Comparison of ENCODE assay signal across 20 cellular contexts in genomic region chrX:20221902-20222301, GRCh38. TPM values are rescaled to one million over a fixed set of nuclear protein-coding genes. Genes with fewer than 3 reads are reported as not detected.
DNase-seq lines count a peak whose midpoint lies in the region; ATAC-seq and TF ChIP-seq lines count a peak whose summit lies in the region.
"Had no signal": no experiment of that assay in that cellular context is flagged by ENCODE, and none has a peak within 500 bp of the region (broad histone marks: within the 10 kb centered on the region; RNA-seq: fewer than 3 reads in every experiment).

No MANE protein-coding gene starts in this region.

- DNase-seq in CD8-positive, alpha-beta T cell = no peak
- DNase-seq in H4 (ENCODE audit: low spot score) = peak; percentile 6
- peak; percentile 16 to 49 (median 28) for DNase-seq in body of pancreas
- DNase-seq in mucosa of descending colon = peak in 1 of 3 donors; percentile 6
- DNase-seq in adrenal gland = no peak
- DNase-seq in T-helper 17 cell = no peak
- DNase-seq: activated CD4-positive, alpha-beta T cell treated with anti-CD3 and anti-CD28 coated beads for 48 hours; activated T-cell treated with anti-CD3 and anti-CD28 coated beads, Interleukin-2, amount 50 U/mL, for 1 hour; effector memory CD8-positive, alpha-beta T cell; EL; H7; KG1; NCI-H1105 treated with DMSO at 0.1 percent for 48 hours; NCI-H226; SIG-M5; stimulated activated CD4-positive, alpha-beta T cell treated with anti-CD3 and anti-CD28 coated beads, Interleukin-2, amount 100 ng/mL, for 24 hours had no signal

- H3K4me1 Mint-ChIP-seq in CD8-positive, alpha-beta T cell (ENCODE audit: low read depth) = peaks cover 67% of the 10 kb centered on the region
- H3K4me1 Mint-ChIP-seq in T-helper 17 cell = peaks cover 13% of the 10 kb centered on the region

- H3K27me3 ChIP-seq in CD8-positive, alpha-beta T cell (ENCODE audit: insufficient read depth, low read length) = no peaks in the 10 kb centered on the region
- H3K27me3 ChIP-seq in body of pancreas (no peaks in the 10 kb centered on the region), adrenal gland (no peaks in the 10 kb centered on the region)
- H3K27me3 ChIP-seq: gastroesophageal sphincter had no signal

- no peak overlapping the region for H3K27ac ChIP-seq in CD8-positive, alpha-beta T cell (ENCODE audit: low read depth, low read length)
- H3K27ac ChIP-seq in body of pancreas = no peak overlapping the region
- H3K27ac ChIP-seq in adrenal gland = no peak overlapping the region
- H3K27ac ChIP-seq: C4-2B, gastroesophageal sphincter, thoracic aorta had no signal

- no peak for TF ChIP-seq POLR2A in body of pancreas (IDR thresholded peaks at IDR 0.05)
- TF ChIP-seq POLR2A in adrenal gland (IDR thresholded peaks at IDR 0.05) = no peak

- H3K27me3 Mint-ChIP-seq in CD8-positive, alpha-beta T cell (ENCODE audit: low read depth) = no peaks in the 10 kb centered on the region
- no peaks in the 10 kb centered on the region for H3K27me3 Mint-ChIP-seq in T-helper 17 cell
- H3K27me3 Mint-ChIP-seq: effector memory CD8-positive, alpha-beta T cell had no signal

- POLR2A ChIA-PET in CD8-positive, alpha-beta T cell (lab: Charles Lee) = no interaction called here

- no peak overlapping the region for H3K4me3 ChIP-seq in CD8-positive, alpha-beta T cell (ENCODE audit: low read depth, low read length)
- H3K4me3 ChIP-seq in body of pancreas (no peak overlapping the region), mucosa of descending colon (no peak overlapping the region), adrenal gland (no peak overlapping the region)
- H3K4me3 ChIP-seq: gastroesophageal sphincter, thoracic aorta had no signal

- no peak overlapping the region for H3K4me3 Mint-ChIP-seq in CD8-positive, alpha-beta T cell
- no peak overlapping the region for H3K4me3 Mint-ChIP-seq in T-helper 17 cell
- H3K4me3 Mint-ChIP-seq: effector memory CD8-positive, alpha-beta T cell had no signal

- peak overlapping the region; percentile 30 for H3K27ac Mint-ChIP-seq in CD8-positive, alpha-beta T cell
- no peak overlapping the region for H3K27ac Mint-ChIP-seq in T-helper 17 cell

- ATAC-seq in CD8-positive, alpha-beta T cell = no peak
- ATAC-seq in body of pancreas = peak; percentile 74
- peak; percentile 76 for ATAC-seq in mucosa of descending colon
- no peak for ATAC-seq in GM18520 (IDR thresholded peaks at IDR 0.05; ENCODE audit: unreplicated experiment)
- ATAC-seq in T-helper 17 cell = no peak
- ATAC-seq: effector memory CD8-positive, alpha-beta T cell; gastroesophageal sphincter had no signal

- H3K4me1 ChIP-seq in CD8-positive, alpha-beta T cell (ENCODE audit: insufficient read depth, low read length) = peaks cover 23% of the 10 kb centered on the region
- H3K4me1 ChIP-seq in body of pancreas (peaks cover 18% of the 10 kb centered on the region), mucosa of descending colon (ENCODE audit: low read depth) (peaks cover 7% of the 10 kb centered on the region), adrenal gland (replicated peaks in 1 of 2) (peaks cover 0 to 3% of the 10 kb centered on the region in 2 donors)

- 16 to 32% methylated on average over 3 of the region's 3 CpGs for WGBS in body of pancreas, 2 donors
- 63 to 85% (median 71%) methylated on average over 3 of the region's 3 CpGs for WGBS in adrenal gland, 4 donors

- no peaks in the 10 kb centered on the region for H3K36me3 ChIP-seq in CD8-positive, alpha-beta T cell (ENCODE audit: insufficient read depth, low read length)
- H3K36me3 ChIP-seq in body of pancreas (replicated peaks in 1 of 2; ENCODE audit: insufficient read depth in 1 of 2, low read depth in 2 of 2) = no peaks in the 10 kb centered on the region
- no peaks in the 10 kb centered on the region for H3K36me3 ChIP-seq in mucosa of descending colon (ENCODE audit: low read depth)
- no peaks in the 10 kb centered on the region for H3K36me3 ChIP-seq in adrenal gland (replicated peaks in 1 of 2)
- H3K36me3 ChIP-seq: gastroesophageal sphincter, thoracic aorta had no signal

- no peaks in the 10 kb centered on the region for H3K9me3 ChIP-seq in CD8-positive, alpha-beta T cell (ENCODE audit: low read length)
- H3K9me3 ChIP-seq in body of pancreas = no peaks in the 10 kb centered on the region
- no peaks in the 10 kb centered on the region for H3K9me3 ChIP-seq in mucosa of descending colon
- no peaks in the 10 kb centered on the region for H3K9me3 ChIP-seq in adrenal gland (replicated peaks in 1 of 3)
- H3K9me3 ChIP-seq in T-helper 17 cell (ENCODE audit: control insufficient read depth, low read length, poor library complexity, severe bottlenecking) = no peaks in the 10 kb centered on the region
- H3K9me3 ChIP-seq: gastroesophageal sphincter, thoracic aorta had no signal

- intact Hi-C loops in CD8-positive, alpha-beta T cell (cut with DNase I, micrococcal nuclease) = no loop called here
- intact Hi-C loops in body of pancreas (cut with DNase I) = no loop called here
- intact Hi-C loops in mucosa of descending colon (cut with DNase I, micrococcal nuclease) = no loop called here
- intact Hi-C loops in adrenal gland (cut with DNase I) = no loop called here

- TF ChIP-seq CTCF in CD8-positive, alpha-beta T cell (IDR thresholded peaks at IDR 0.05) = no peak
- TF ChIP-seq CTCF in body of pancreas (IDR thresholded peaks at IDR 0.05) (no peak), mucosa of descending colon (IDR thresholded peaks at IDR 0.05) (no peak), adrenal gland (IDR thresholded peaks at IDR 0.05) (no peak)

- CTCF ChIA-PET in CD8-positive, alpha-beta T cell (lab: Charles Lee) = no interaction called here

- H3K36me3 Mint-ChIP-seq in CD8-positive, alpha-beta T cell = peaks cover 25% of the 10 kb centered on the region
- H3K36me3 Mint-ChIP-seq in T-helper 17 cell (ENCODE audit: low read depth) = peaks cover 3% of the 10 kb centered on the region

- H3K9me3 Mint-ChIP-seq in CD8-positive, alpha-beta T cell = no peaks in the 10 kb centered on the region
- H3K9me3 Mint-ChIP-seq: effector memory CD8-positive, alpha-beta T cell had no signal

RNA-seq across cellular contexts. Expression of gene RPS6KA3, which starts 44.8 kb away (rescaled TPM):
- total RNA-seq in CD8-positive, alpha-beta T cell = 10 to 100 TPM; 36.9 to 37.3 TPM
- total RNA-seq in H4 (2014; rRNA removed; shearing (Covaris generic)) = 48.0 and 60.0 TPM in 2 replicates
- total RNA-seq in body of pancreas (10 to 100 TPM; 16.2 to 27.5 TPM), mucosa of descending colon (10 to 100 TPM; 73.6 to 80.1 (median 73.9) TPM), adrenal gland (10 to 100 TPM; 27.8 to 41.9 (median 38.1) TPM), T-helper 17 cell (100 to 1,000 TPM; 108 to 112 TPM)
- 10 to 100 TPM in 1 of 3 donors, 1 to 10 TPM in 2; 6.2 to 34.6 (median 8.2) TPM for polyA plus RNA-seq in adrenal gland

Comparison
In these comparisons a context has a peak if more than half of its experiments do, and no peak if none do; other contexts are left out.
1. ATAC-seq: peak in body of pancreas (single experiment) and mucosa of descending colon (single experiment); none in CD8-positive, alpha-beta T cell (single experiment), GM18520 (single experiment) and T-helper 17 cell (single experiment).
2. DNase-seq: peak in H4 (single experiment) and body of pancreas (4 of 4); none in CD8-positive, alpha-beta T cell (0 of 7), adrenal gland (0 of 7) and T-helper 17 cell (0 of 3).